ENCODE assay signal across 1 cellular context in the genomic region with DNA sequence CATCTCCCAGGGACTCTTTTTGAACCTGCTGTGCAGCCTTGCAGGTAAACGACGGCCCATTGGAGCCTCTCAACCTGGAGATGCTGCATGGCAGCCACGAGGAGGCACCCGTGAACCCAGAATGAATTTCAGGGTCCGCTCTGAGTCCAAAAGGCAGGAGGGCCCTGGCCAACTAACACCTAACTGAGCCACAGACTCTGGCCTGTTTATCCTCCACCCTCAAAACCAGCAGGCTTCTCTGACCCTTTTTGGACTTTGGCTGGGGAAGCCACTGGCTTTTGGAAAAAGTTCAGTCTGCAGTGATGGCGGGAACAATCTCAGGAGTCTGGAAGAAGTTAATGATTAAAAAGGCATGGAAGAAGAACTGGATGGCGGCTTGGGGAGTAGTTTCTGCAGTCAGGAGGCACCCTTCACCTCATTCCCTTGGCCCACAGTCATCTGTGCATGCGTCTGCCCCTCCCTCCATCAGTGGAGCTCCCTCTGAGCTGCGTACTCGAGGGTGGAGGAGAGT.
TF ChIP-seq lines count a peak whose summit lies in the region.

No MANE protein-coding gene starts in this region.

TF ChIP-seq in K562, 482 proteins besides CTCF, POLR2A, EP300 and RAD21:
- TF ChIP-seq TFE3 (CRISPR knock-in tag; IDR thresholded peaks at IDR 0.05), result no peak
- no peak for TF ChIP-seq PYGO2 (tag; IDR thresholded peaks at IDR 0.05)
- TF ChIP-seq ZNF764 (CRISPR knock-in tag; IDR thresholded peaks at IDR 0.05; ENCODE audit: low read depth), result 0 out of 2 replicates have a peak, but pooled peaks have one; percentile 32
- TF ChIP-seq PCBP2 (IDR thresholded peaks at IDR 0.05; ENCODE audit: low read depth, low read length, poor library complexity, severe bottlenecking), result no peak
- TF ChIP-seq RCOR1 (IDR thresholded peaks at IDR 0.05; ENCODE audit: borderline replicate concordance in 1 of 2, low read depth in 2 of 2, low read length in 2 of 2), result no peak
- peak; percentile 42 for TF ChIP-seq SMC3 (conservative IDR thresholded peaks at IDR 0.05; ENCODE audit: insufficient read depth, low read depth, low read length)
- TF ChIP-seq ZNF780A (CRISPR knock-in tag; IDR thresholded peaks at IDR 0.05), result no peak
TF ChIP-seq in K562: peak in this region for 2.
